Comparison of ENCODE assay signal across 21 cellular contexts in genomic region chr3:171227828-171228227, GRCh38.
"Had no signal": no experiment of that assay in that cellular context is flagged by ENCODE, and none has a peak within 500 bp of the region (broad histone marks: within the 10 kb centered on the region; RNA-seq: fewer than 3 reads in every experiment).

No MANE protein-coding gene starts in this region.

- H3K4me3 ChIP-seq: MG63, PC-9, Peyer's patch, SJCRH30 had no signal

- ATAC-seq: HepG2, Right ventricle myocardium inferior, SK-N-SH treated with all-trans-retinoic acid at 6 μM for 48 hours had no signal

- H3K4me1 ChIP-seq: Peyer's patch, SJCRH30 had no signal

- H3K27me3 ChIP-seq: MG63, Peyer's patch, SJCRH30 had no signal

- H3K36me3 ChIP-seq: MG63, SJCRH30 had no signal

- H3K27ac ChIP-seq: PC-9, SJCRH30 had no signal

- DNase-seq: IMR-90; Karpas-422; KG1; MG63; NCI-H1092 treated with DMSO at 0.1 percent for 48 hours; NCI-H1436; NCI-H187; NCI-H2029; NCI-H2081 treated with DMSO at 0.1 percent for 48 hours; NCI-H2171 treated with DMSO at 0.1 percent for 48 hours; NCI-H446 treated with DMSO at 0.1 percent for 48 hours; NCI-H82; NK-92 treated with Interleukin-12 subunit alpha and Interleukin-12 subunit beta, amount 100 ng/mL, for 24 hours; OCI-M1; PC-9; Peyer's patch; SHP77 treated with DMSO at 0.1 percent for 48 hours; SJCRH30 had no signal

- H3K9me3 ChIP-seq: MG63, Peyer's patch, SJCRH30 had no signal
